Comparison of ENCODE assay signal across 12 cellular contexts in the genomic region with DNA sequence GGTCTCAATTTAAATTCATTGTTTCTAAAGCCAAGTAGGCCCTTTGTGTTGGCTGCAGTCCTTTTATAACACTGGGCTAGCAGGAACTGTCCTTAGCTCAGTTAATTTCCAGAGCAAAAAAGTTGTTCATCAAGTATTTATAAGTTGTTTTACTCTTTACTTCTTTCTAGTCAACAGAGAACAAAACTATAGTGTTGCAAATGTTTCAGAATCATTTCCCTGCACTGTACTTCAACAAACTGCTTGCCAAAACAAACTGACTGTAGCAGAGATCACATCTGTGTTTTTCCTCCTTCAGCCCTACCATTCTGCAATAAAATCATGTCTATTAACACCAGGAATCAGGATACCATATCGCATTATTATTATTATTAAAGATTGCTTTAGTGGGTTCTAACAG.
A peak's percentile ranks its signal among the peaks of the same experiment; 100 is the strongest.
DNase-seq lines count a peak whose midpoint lies in the region; ATAC-seq and TF ChIP-seq lines count a peak whose summit lies in the region.
"Had no signal": no experiment of that assay in that cellular context is flagged by ENCODE, and none has a peak within 500 bp of the region (broad histone marks: within the 10 kb centered on the region; RNA-seq: fewer than 3 reads in every experiment).

No MANE protein-coding gene starts in this region.

- no peak overlapping the region for H2BK120ac ChIP-seq in IMR-90 (ENCODE audit: low read depth, low read length)

- H3K4me2 ChIP-seq in IMR-90 (ENCODE audit: low read depth, low read length): no peak overlapping the region

- no peaks in the 10 kb centered on the region for H3K36me3 Mint-ChIP-seq in central memory CD8-positive, alpha-beta T cell (ENCODE audit: insufficient read depth)
- peaks cover 14% of the 10 kb centered on the region for H3K36me3 Mint-ChIP-seq in activated T-helper 2 cell treated with anti-CD3 and anti-CD28 coated beads, Interferon-gamma antibody, Interleukin-2, Interleukin-4, amounts not matched to agents 10 μg/mL and 5 μg/mL and 100 μg/mL, durations not matched to agents 14 hours and 24 hours and 36 hours (ENCODE audit: low read depth)

- no peak overlapping the region for H3K56ac ChIP-seq in IMR-90 (ENCODE audit: extremely low read depth, insufficient read depth, low read length)

- TF ChIP-seq CTCF in IMR-90 (conservative IDR thresholded peaks at IDR 0.05; ENCODE audit: low read depth, low read length): no peak

- dilution Hi-C loops in IMR-90 (cut with HindIII; ENCODE audit: low sequenced_read_pairs, unreplicated experiment): no loop called here

- H3K27me3 Mint-ChIP-seq in central memory CD8-positive, alpha-beta T cell: no peaks in the 10 kb centered on the region
- no peaks in the 10 kb centered on the region for H3K27me3 Mint-ChIP-seq in activated T-helper 2 cell treated with anti-CD3 and anti-CD28 coated beads, Interferon-gamma antibody, Interleukin-2, Interleukin-4, amounts not matched to agents 10 μg/mL and 5 μg/mL and 100 μg/mL, durations not matched to agents 14 hours and 24 hours and 36 hours (ENCODE audit: low read depth)

- intact Hi-C loops in IMR-90 (cut with micrococcal nuclease): no loop called here
- intact Hi-C loops in activated T-helper 2 cell treated with anti-CD3 and anti-CD28 coated beads, Interferon-gamma antibody, Interleukin-2, Interleukin-4, amounts not matched to agents 10 μg/mL and 5 μg/mL and 100 μg/mL, durations not matched to agents 14 hours and 24 hours and 36 hours (cut with micrococcal nuclease): no loop called here

- no peak overlapping the region for H3K23ac ChIP-seq in IMR-90 (ENCODE audit: low read depth, low read length)

- in situ Hi-C loops in IMR-90 (cut with MboI; ENCODE audit: low sequenced_read_pairs): no loop called here

- H3K27me3 ChIP-seq in IMR-90 (ENCODE audit: control insufficient read depth, insufficient read depth, low read length): no peaks in the 10 kb centered on the region

- no peaks in the 10 kb centered on the region for H3K4me1 ChIP-seq in IMR-90 (ENCODE audit: control insufficient read depth, insufficient read depth, low read length)

- H3K4ac ChIP-seq in IMR-90 (ENCODE audit: low read depth, low read length): no peak overlapping the region

- H3K9me3 ChIP-seq in IMR-90 (ENCODE audit: control insufficient read depth, insufficient read depth, low read length): peaks cover 4% of the 10 kb centered on the region; the same call in 1 of the 2 replicates

- H4K8ac ChIP-seq in IMR-90 (ENCODE audit: low read depth in 2 of 2, low read length in 2 of 2): no peak overlapping the region

- no peak overlapping the region for H3K4me3 Mint-ChIP-seq in central memory CD8-positive, alpha-beta T cell
- no peak overlapping the region for H3K4me3 Mint-ChIP-seq in activated T-helper 2 cell treated with anti-CD3 and anti-CD28 coated beads, Interferon-gamma antibody, Interleukin-2, Interleukin-4, amounts not matched to agents 10 μg/mL and 5 μg/mL and 100 μg/mL, durations not matched to agents 14 hours and 24 hours and 36 hours (ENCODE audit: low read depth)

- H3K4me3 ChIP-seq in IMR-90 (ENCODE audit: insufficient read depth, low read depth, low read length): no peak overlapping the region
- H3K4me3 ChIP-seq: SK-N-MC had no signal

- H3K9me1 ChIP-seq in IMR-90 (ENCODE audit: insufficient read depth, low read length): no peaks in the 10 kb centered on the region

- H4K20me1 ChIP-seq in IMR-90 (ENCODE audit: insufficient read depth, low read length): no peaks in the 10 kb centered on the region

- H3K14ac ChIP-seq in IMR-90 (replicated peaks; ENCODE audit: low read depth, low read length): no peak overlapping the region

- peak; percentile 69 for ATAC-seq in IMR-90 (ENCODE audit: low read depth)
- no peak for ATAC-seq in central memory CD8-positive, alpha-beta T cell (replicated peaks; ENCODE audit: extremely low read depth, poor library complexity, severe bottlenecking)
- ATAC-seq in HG03097 (IDR thresholded peaks at IDR 0.05; ENCODE audit: low FRiP score, unreplicated experiment): no peak

- peaks cover 19% of the 10 kb centered on the region for H3K4me1 Mint-ChIP-seq in central memory CD8-positive, alpha-beta T cell
- H3K4me1 Mint-ChIP-seq in activated T-helper 2 cell treated with anti-CD3 and anti-CD28 coated beads, Interferon-gamma antibody, Interleukin-2, Interleukin-4, amounts not matched to agents 10 μg/mL and 5 μg/mL and 100 μg/mL, durations not matched to agents 14 hours and 24 hours and 36 hours (ENCODE audit: low read depth): no peaks in the 10 kb centered on the region

- peaks cover 3 to 4% of the 10 kb centered on the region in 2 experiments; a peak in 2 of 4 replicates for H3K79me1 ChIP-seq in IMR-90 (ENCODE audit: low read depth in 1 of 2, low read length in 2 of 2)

- H2BK20ac ChIP-seq in IMR-90 (ENCODE audit: low read depth, low read length): no peak overlapping the region

- CTCF ChIA-PET in IMR-90 (lab: Yijun Ruan, JAX): no interaction called here

- no peak overlapping the region for H2AK9ac ChIP-seq in IMR-90 (replicated peaks; ENCODE audit: low read depth, low read length, poor library complexity)

- peaks cover 15% of the 10 kb centered on the region for H3K9me3 Mint-ChIP-seq in central memory CD8-positive, alpha-beta T cell
- peaks cover 19% of the 10 kb centered on the region for H3K9me3 Mint-ChIP-seq in activated T-helper 2 cell treated with anti-CD3 and anti-CD28 coated beads, Interferon-gamma antibody, Interleukin-2, Interleukin-4, amounts not matched to agents 10 μg/mL and 5 μg/mL and 100 μg/mL, durations not matched to agents 14 hours and 24 hours and 36 hours

- DNase-seq in IMR-90: peak; percentile 47
- DNase-seq in central memory CD8-positive, alpha-beta T cell (ENCODE audit: low spot score in 2 of 2): no peak
- DNase-seq in hepatic stellate cell (ENCODE audit: low spot score): peak; percentile 5
- peak; percentile 28 for DNase-seq in renal cortical epithelial cell (ENCODE audit: low read depth)
- DNase-seq in DMS79 treated with DMSO at 0.1 percent for 48 hours (lab: John Stamatoyannopoulos, UW): no peak
- DNase-seq in activated CD4-positive, alpha-beta T cell treated with anti-CD3 and anti-CD28 coated beads, Interleukin-2, amount 50 U/mL, for 48 hours: no peak
- no peak for DNase-seq in activated T-helper 2 cell treated with anti-CD3 and anti-CD28 coated beads, Interferon-gamma antibody, Interleukin-2, Interleukin-4, amounts not matched to agents 10 μg/mL and 5 μg/mL and 100 μg/mL, durations not matched to agents 14 hours and 24 hours and 36 hours (ENCODE audit: low spot score)
- DNase-seq: amniotic stem cell, H7, NCI-H2171 treated with DMSO at 0.1 percent for 48 hours had no signal

- H2BK15ac ChIP-seq in IMR-90 (ENCODE audit: low read depth, low read length): no peak overlapping the region

- no peak overlapping the region for H4K5ac ChIP-seq in IMR-90 (ENCODE audit: low read depth, low read length)

- no peak for TF ChIP-seq POLR2A in IMR-90 (IDR thresholded peaks at IDR 0.05; ENCODE audit: low read depth, low read length)

- H3K9ac ChIP-seq in IMR-90 (ENCODE audit: low read depth, low read length): no peak overlapping the region

- WGBS in IMR-90 (ENCODE audit: extremely low coverage in 2 of 2, insufficient read length in 1 of 2), 2 experiments: no CpG with 5 or more reads among the region's 1 CpG

- no peak overlapping the region for H3K18ac ChIP-seq in IMR-90 (ENCODE audit: low read depth, low read length)

- peak overlapping the region; percentile 4 for H3K27ac Mint-ChIP-seq in central memory CD8-positive, alpha-beta T cell (ENCODE audit: low read depth)
- H3K27ac Mint-ChIP-seq in activated T-helper 2 cell treated with anti-CD3 and anti-CD28 coated beads, Interferon-gamma antibody, Interleukin-2, Interleukin-4, amounts not matched to agents 10 μg/mL and 5 μg/mL and 100 μg/mL, durations not matched to agents 14 hours and 24 hours and 36 hours: no peak overlapping the region

- H3K36me3 ChIP-seq in IMR-90 (ENCODE audit: control insufficient read depth, insufficient read depth, low read length): no peaks in the 10 kb centered on the region

- no peak overlapping the region for H2AK5ac ChIP-seq in IMR-90 (ENCODE audit: low read depth, low read length)

- H3K27ac ChIP-seq in IMR-90 (ENCODE audit: insufficient read depth, low read length): no peak overlapping the region
- H3K27ac ChIP-seq: SK-N-MC had no signal

- H4K91ac ChIP-seq in IMR-90 (ENCODE audit: insufficient read depth, low read depth, low read length): no peak overlapping the region

- no peak overlapping the region for H2AFZ ChIP-seq in IMR-90 (replicated peaks; ENCODE audit: low read length, poor library complexity)

- BruUV-seq in IMR-90 (replicated peaks; lab: Mats Ljungman, UMichigan): no TSS peak

- no peak for TF ChIP-seq RAD21 in IMR-90 (IDR thresholded peaks at IDR 0.05; ENCODE audit: low read length)

- POLR2A ChIA-PET in IMR-90 (lab: Charles Lee; ENCODE audit: unreplicated experiment): no interaction called here

- no peak overlapping the region for H2BK5ac ChIP-seq in IMR-90 (ENCODE audit: low read depth, low read length, poor library complexity, severe bottlenecking)

TF ChIP-seq in IMR-90, 13 proteins besides CTCF, POLR2A, EP300 and RAD21 (continues in another document):
- TF ChIP-seq, protein P1, sequence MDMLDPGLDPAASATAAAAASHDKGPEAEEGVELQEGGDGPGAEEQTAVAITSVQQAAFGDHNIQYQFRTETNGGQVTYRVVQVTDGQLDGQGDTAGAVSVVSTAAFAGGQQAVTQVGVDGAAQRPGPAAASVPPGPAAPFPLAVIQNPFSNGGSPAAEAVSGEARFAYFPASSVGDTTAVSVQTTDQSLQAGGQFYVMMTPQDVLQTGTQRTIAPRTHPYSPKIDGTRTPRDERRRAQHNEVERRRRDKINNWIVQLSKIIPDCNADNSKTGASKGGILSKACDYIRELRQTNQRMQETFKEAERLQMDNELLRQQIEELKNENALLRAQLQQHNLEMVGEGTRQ (IDR thresholded peaks at IDR 0.05; ENCODE audit: low read depth, low read length): no peak
- TF ChIP-seq CHD1 (IDR thresholded peaks at IDR 0.05; ENCODE audit: low read depth, low read length) (no peak), RCOR1 (IDR thresholded peaks at IDR 0.05; ENCODE audit: insufficient replicate concordance, low read length) (no peak), FOS (IDR thresholded peaks at IDR 0.05; ENCODE audit: low read depth, low read length) (no peak), CEBPB (IDR thresholded peaks at IDR 0.05; ENCODE audit: low read depth, low read length) (no peak), RFX5 (IDR thresholded peaks at IDR 0.05; ENCODE audit: low read depth, low read length) (no peak), NFE2L2 (IDR thresholded peaks at IDR 0.05; ENCODE audit: low read depth, low read length) (no peak)
- TF ChIP-seq, protein P2, sequence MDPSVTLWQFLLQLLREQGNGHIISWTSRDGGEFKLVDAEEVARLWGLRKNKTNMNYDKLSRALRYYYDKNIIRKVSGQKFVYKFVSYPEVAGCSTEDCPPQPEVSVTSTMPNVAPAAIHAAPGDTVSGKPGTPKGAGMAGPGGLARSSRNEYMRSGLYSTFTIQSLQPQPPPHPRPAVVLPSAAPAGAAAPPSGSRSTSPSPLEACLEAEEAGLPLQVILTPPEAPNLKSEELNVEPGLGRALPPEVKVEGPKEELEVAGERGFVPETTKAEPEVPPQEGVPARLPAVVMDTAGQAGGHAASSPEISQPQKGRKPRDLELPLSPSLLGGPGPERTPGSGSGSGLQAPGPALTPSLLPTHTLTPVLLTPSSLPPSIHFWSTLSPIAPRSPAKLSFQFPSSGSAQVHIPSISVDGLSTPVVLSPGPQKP (IDR thresholded peaks at IDR 0.05; ENCODE audit: borderline replicate concordance, low read depth, low read length): no peak

Comparison
In these comparisons a context has a peak if more than half of its experiments do, and no peak if none do; other contexts are left out.
1. DNase-seq: peak in IMR-90 (single experiment), hepatic stellate cell (single experiment) and renal cortical epithelial cell (single experiment); none in central memory CD8-positive, alpha-beta T cell (0 of 2), DMS79 treated with DMSO at 0.1 percent for 48 hours (single experiment), activated CD4-positive, alpha-beta T cell treated with anti-CD3 and anti-CD28 coated beads, Interleukin-2, amount 50 U/mL, for 48 hours (0 of 2) and activated T-helper 2 cell treated with anti-CD3 and anti-CD28 coated beads, Interferon-gamma antibody, Interleukin-2, Interleukin-4, amounts not matched to agents 10 μg/mL and 5 μg/mL and 100 μg/mL, durations not matched to agents 14 hours and 24 hours and 36 hours (single experiment).